In the genomic region with DNA sequence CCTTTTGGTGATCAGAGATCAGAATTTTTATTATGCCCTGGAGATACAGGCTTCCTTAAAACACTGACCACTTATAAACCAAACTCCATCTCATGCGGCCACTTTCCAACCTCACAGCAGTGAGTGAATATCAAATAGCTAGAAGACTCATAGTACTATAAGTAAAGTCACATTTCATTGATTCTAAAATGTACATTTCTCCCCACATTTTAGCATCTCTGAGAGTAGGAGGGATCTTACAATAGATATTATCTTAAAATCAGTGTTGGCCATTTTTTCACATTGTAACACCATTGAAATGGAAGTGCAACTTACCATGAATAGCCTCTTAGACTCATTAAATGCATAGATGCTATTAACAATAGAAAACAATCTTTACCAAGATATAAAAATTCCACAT, we compare ENCODE assay signal across 27 cellular contexts. TPM values are rescaled to one million over a fixed set of nuclear protein-coding genes. Genes with fewer than 3 reads are reported as not detected.
DNase-seq lines count a peak whose midpoint lies in the region; ATAC-seq and FAIRE-seq lines count a peak whose summit lies in the region.
"Had no signal": no experiment of that assay in that cellular context is flagged by ENCODE, and none has a peak within 500 bp of the region (broad histone marks: within the 10 kb centered on the region; RNA-seq: fewer than 3 reads in every experiment).

No MANE protein-coding gene starts in this region.

- ATAC-seq in right cardiac atrium (no peak), GM19455 (IDR thresholded peaks at IDR 0.05; ENCODE audit: unreplicated experiment) (no peak)
- ATAC-seq: GM12878 had no signal

- no peaks in the 10 kb centered on the region for H3K9me3 ChIP-seq in right cardiac atrium (ENCODE audit: control insufficient read depth, low read length)
- H3K9me3 ChIP-seq: BE2C had no signal

- intact Hi-C loops in right cardiac atrium (cut with DNase I), result no loop called here

- FAIRE-seq in GM18507 (lab: Jason Lieb, UNC), result peak; percentile 73
- no peak for FAIRE-seq in frontal cortex (lab: Jason Lieb, UNC)
- FAIRE-seq: GM12878, GM12892, GM19239 had no signal

- DNase-seq in GM18507 (ENCODE audit: extremely low spot score, insufficient read length, low read depth), result no peak
- DNase-seq in M059J (ENCODE audit: low read depth), result peak; percentile 18
- peak; percentile 39 for DNase-seq in foreskin melanocyte
- DNase-seq in right cardiac atrium, result no peak
- no peak for DNase-seq in RPMI8226
- no peak for DNase-seq in frontal cortex (ENCODE audit: low spot score in 2 of 2)
- DNase-seq: 8988T; AML-193; BE2C; C1 segment of cervical spinal cord; CD4-positive, alpha-beta memory T cell; CD4-positive, CD25-positive, alpha-beta regulatory T cell; CD8-positive, alpha-beta memory T cell; COR-L47; DMS 273 treated with DMSO at 0.1 percent for 48 hours; DMS153; DMS53; DMS79; DND-41; EL; GDM1 had no signal

- H3K4me3 ChIP-seq in right cardiac atrium (ENCODE audit: low read length), result no peak overlapping the region
- H3K4me3 ChIP-seq: BLaER1, GM12878 had no signal

- WGBS in right cardiac atrium, result 87% methylated on average over 1 of the region's 1 CpG

- H3K27me3 ChIP-seq in right cardiac atrium (ENCODE audit: control insufficient read depth, insufficient read depth), result no peaks in the 10 kb centered on the region
- H3K27me3 ChIP-seq: BE2C, BLaER1 had no signal

- H3K27ac ChIP-seq in right cardiac atrium (ENCODE audit: low read length), result no peak overlapping the region
- H3K27ac ChIP-seq: BLaER1 had no signal

- H3K4me1 ChIP-seq in right cardiac atrium (ENCODE audit: control insufficient read depth, insufficient read depth, low read length), result no peaks in the 10 kb centered on the region
- H3K4me1 ChIP-seq: BE2C, BLaER1 had no signal

RNA-seq across cellular contexts. Expression of a gene that starts 17.4 kb away (rescaled TPM):
- total RNA-seq in M059J (2014; rRNA removed; shearing (Covaris generic)), result 0.57 and 4.6 TPM in 2 replicates
- 10 to 100 TPM in 1 of 4 donors, 1 to 10 TPM in 3; 2.3 to 11.1 (median 7.9) TPM for total RNA-seq in right cardiac atrium
- polyA plus RNA-seq in right cardiac atrium, result 4.9 TPM
- 29.8 TPM for total RNA-seq in frontal cortex
- total RNA-seq: CD4-positive, alpha-beta memory T cell; CD8-positive, alpha-beta memory T cell; G401 had no signal
- polyA plus RNA-seq: CD4-positive, alpha-beta memory T cell; CD8-positive, alpha-beta memory T cell; GM12878 had no signal

Comparison
In these comparisons a context has a peak if more than half of its experiments do, and no peak if none do; other contexts are left out.
1. DNase-seq: peak in M059J (single experiment) and foreskin melanocyte (single experiment); none in GM18507 (single experiment), right cardiac atrium (0 of 3), RPMI8226 (single experiment) and frontal cortex (0 of 2).